In genomic region chrX:38770152-38770551, GRCh38 we compare ENCODE assay signal across 1 cellular context.
TF ChIP-seq lines count a peak whose summit lies in the region.

No MANE protein-coding gene starts in this region.

TF ChIP-seq in K562, 482 proteins besides CTCF, POLR2A, EP300 and RAD21 (continued from another document):
- TF ChIP-seq TRIM24 (IDR thresholded peaks at IDR 0.05): peak in 1 of 2 experiments; percentile 75; a peak in 3 of 4 replicates
- TF ChIP-seq SAFB2 (IDR thresholded peaks at IDR 0.05; ENCODE audit: borderline replicate concordance, low read depth, low read length, severe bottlenecking): no peak
- TF ChIP-seq MITF (IDR thresholded peaks at IDR 0.05): peak; percentile 53; the same call in 1 of the 2 replicates
- TF ChIP-seq ELF2 (CRISPR knock-in tag; IDR thresholded peaks at IDR 0.05): no peak
- no peak for TF ChIP-seq ZNF780A (CRISPR knock-in tag; IDR thresholded peaks at IDR 0.05)
- TF ChIP-seq POLR2B (IDR thresholded peaks at IDR 0.05; ENCODE audit: low read depth, partially characterized antibody): peak; percentile 26
- no peak for TF ChIP-seq ZBED1 (IDR thresholded peaks at IDR 0.05)
- TF ChIP-seq, protein P1, sequence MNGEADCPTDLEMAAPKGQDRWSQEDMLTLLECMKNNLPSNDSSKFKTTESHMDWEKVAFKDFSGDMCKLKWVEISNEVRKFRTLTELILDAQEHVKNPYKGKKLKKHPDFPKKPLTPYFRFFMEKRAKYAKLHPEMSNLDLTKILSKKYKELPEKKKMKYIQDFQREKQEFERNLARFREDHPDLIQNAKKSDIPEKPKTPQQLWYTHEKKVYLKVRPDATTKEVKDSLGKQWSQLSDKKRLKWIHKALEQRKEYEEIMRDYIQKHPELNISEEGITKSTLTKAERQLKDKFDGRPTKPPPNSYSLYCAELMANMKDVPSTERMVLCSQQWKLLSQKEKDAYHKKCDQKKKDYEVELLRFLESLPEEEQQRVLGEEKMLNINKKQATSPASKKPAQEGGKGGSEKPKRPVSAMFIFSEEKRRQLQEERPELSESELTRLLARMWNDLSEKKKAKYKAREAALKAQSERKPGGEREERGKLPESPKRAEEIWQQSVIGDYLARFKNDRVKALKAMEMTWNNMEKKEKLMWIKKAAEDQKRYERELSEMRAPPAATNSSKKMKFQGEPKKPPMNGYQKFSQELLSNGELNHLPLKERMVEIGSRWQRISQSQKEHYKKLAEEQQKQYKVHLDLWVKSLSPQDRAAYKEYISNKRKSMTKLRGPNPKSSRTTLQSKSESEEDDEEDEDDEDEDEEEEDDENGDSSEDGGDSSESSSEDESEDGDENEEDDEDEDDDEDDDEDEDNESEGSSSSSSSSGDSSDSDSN (IDR thresholded peaks at IDR 0.05; ENCODE audit: borderline replicate concordance in 1 of 2, low read depth in 2 of 2, low read length in 2 of 2): peak in 1 of 2 experiments; percentile 78; a peak in 1 of 4 replicates
- no peak for TF ChIP-seq RBM15 (IDR thresholded peaks at IDR 0.05; ENCODE audit: insufficient read depth, low read length)
- TF ChIP-seq GATAD2A (IDR thresholded peaks at IDR 0.05): no peak
- TF ChIP-seq, protein P2, sequence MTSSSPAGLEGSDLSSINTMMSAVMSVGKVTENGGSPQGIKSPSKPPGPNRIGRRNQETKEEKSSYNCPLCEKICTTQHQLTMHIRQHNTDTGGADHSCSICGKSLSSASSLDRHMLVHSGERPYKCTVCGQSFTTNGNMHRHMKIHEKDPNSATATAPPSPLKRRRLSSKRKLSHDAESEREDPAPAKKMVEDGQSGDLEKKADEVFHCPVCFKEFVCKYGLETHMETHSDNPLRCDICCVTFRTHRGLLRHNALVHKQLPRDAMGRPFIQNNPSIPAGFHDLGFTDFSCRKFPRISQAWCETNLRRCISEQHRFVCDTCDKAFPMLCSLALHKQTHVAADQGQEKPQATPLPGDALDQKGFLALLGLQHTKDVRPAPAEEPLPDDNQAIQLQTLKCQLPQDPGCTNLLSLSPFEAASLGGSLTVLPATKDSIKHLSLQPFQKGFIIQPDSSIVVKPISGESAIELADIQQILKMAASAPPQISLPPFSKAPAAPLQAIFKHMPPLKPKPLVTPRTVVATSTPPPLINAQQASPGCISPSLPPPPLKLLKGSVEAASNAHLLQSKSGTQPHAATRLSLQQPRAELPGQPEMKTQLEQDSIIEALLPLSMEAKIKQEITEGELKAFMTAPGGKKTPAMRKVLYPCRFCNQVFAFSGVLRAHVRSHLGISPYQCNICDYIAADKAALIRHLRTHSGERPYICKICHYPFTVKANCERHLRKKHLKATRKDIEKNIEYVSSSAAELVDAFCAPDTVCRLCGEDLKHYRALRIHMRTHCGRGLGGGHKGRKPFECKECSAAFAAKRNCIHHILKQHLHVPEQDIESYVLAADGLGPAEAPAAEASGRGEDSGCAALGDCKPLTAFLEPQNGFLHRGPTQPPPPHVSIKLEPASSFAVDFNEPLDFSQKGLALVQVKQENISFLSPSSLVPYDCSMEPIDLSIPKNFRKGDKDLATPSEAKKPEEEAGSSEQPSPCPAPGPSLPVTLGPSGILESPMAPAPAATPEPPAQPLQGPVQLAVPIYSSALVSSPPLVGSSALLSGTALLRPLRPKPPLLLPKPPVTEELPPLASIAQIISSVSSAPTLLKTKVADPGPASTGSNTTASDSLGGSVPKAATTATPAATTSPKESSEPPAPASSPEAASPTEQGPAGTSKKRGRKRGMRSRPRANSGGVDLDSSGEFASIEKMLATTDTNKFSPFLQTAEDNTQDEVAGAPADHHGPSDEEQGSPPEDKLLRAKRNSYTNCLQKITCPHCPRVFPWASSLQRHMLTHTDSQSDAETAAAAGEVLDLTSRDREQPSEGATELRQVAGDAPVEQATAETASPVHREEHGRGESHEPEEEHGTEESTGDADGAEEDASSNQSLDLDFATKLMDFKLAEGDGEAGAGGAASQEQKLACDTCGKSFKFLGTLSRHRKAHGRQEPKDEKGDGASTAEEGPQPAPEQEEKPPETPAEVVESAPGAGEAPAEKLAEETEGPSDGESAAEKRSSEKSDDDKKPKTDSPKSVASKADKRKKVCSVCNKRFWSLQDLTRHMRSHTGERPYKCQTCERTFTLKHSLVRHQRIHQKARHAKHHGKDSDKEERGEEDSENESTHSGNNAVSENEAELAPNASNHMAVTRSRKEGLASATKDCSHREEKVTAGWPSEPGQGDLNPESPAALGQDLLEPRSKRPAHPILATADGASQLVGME (CRISPR knock-in tag; IDR thresholded peaks at IDR 0.05): no peak
- 0 out of 2 replicates have a peak, but pooled peaks have one; percentile 26 for TF ChIP-seq ZEB2 (IDR thresholded peaks at IDR 0.05)
- TF ChIP-seq CCAR2 (IDR thresholded peaks at IDR 0.05; ENCODE audit: low read depth, low read length): no peak
- TF ChIP-seq MYC (IDR thresholded peaks at IDR 0.05; ENCODE audit: low read depth, low read length): peak; percentile 42; the same call in 1 of the 2 replicates
- no peak for TF ChIP-seq MYC (CRISPR knock-in tag; IDR thresholded peaks at IDR 0.05; ENCODE audit: borderline replicate concordance, low read depth)
- TF ChIP-seq ETV5 (CRISPR knock-in tag; IDR thresholded peaks at IDR 0.05; ENCODE audit: low read depth): peak; percentile 84
- no peak for TF ChIP-seq MED1 (CRISPR knock-in tag; IDR thresholded peaks at IDR 0.05; ENCODE audit: borderline replicate concordance)
- no peak for TF ChIP-seq MCM7 (IDR thresholded peaks at IDR 0.05)
- no peak for TF ChIP-seq BCOR (IDR thresholded peaks at IDR 0.05)
- TF ChIP-seq BRF2 (IDR thresholded peaks at IDR 0.05; ENCODE audit: borderline replicate concordance, insufficient read depth, insufficient read length): no peak
- TF ChIP-seq, protein P3, sequence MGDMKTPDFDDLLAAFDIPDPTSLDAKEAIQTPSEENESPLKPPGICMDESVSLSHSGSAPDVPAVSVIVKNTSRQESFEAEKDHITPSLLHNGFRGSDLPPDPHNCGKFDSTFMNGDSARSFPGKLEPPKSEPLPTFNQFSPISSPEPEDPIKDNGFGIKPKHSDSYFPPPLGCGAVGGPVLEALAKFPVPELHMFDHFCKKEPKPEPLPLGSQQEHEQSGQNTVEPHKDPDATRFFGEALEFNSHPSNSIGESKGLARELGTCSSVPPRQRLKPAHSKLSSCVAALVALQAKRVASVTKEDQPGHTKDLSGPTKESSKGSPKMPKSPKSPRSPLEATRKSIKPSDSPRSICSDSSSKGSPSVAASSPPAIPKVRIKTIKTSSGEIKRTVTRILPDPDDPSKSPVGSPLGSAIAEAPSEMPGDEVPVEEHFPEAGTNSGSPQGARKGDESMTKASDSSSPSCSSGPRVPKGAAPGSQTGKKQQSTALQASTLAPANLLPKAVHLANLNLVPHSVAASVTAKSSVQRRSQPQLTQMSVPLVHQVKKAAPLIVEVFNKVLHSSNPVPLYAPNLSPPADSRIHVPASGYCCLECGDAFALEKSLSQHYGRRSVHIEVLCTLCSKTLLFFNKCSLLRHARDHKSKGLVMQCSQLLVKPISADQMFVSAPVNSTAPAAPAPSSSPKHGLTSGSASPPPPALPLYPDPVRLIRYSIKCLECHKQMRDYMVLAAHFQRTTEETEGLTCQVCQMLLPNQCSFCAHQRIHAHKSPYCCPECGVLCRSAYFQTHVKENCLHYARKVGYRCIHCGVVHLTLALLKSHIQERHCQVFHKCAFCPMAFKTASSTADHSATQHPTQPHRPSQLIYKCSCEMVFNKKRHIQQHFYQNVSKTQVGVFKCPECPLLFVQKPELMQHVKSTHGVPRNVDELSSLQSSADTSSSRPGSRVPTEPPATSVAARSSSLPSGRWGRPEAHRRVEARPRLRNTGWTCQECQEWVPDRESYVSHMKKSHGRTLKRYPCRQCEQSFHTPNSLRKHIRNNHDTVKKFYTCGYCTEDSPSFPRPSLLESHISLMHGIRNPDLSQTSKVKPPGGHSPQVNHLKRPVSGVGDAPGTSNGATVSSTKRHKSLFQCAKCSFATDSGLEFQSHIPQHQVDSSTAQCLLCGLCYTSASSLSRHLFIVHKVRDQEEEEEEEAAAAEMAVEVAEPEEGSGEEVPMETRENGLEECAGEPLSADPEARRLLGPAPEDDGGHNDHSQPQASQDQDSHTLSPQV (IDR thresholded peaks at IDR 0.05): 0 out of 2 replicates have a peak, but pooled peaks have one; percentile 14
- TF ChIP-seq SMARCB1 (IDR thresholded peaks at IDR 0.05; ENCODE audit: insufficient read length, low read depth): no peak
- no peak for TF ChIP-seq PPARD (CRISPR knock-in tag; IDR thresholded peaks at IDR 0.05)
- TF ChIP-seq MAFK (IDR thresholded peaks at IDR 0.05; ENCODE audit: low read length): no peak
- no peak for TF ChIP-seq IRF2 (CRISPR knock-in tag; IDR thresholded peaks at IDR 0.05)
- TF ChIP-seq GTF2A2 (tag; IDR thresholded peaks at IDR 0.05): no peak
- TF ChIP-seq ATF1 (CRISPR knock-in tag; IDR thresholded peaks at IDR 0.05): no peak
- TF ChIP-seq ATF1 (tag; IDR thresholded peaks at IDR 0.05): no peak
- TF ChIP-seq POLR2G (IDR thresholded peaks at IDR 0.05; ENCODE audit: low read depth, low read length): no peak
- no peak for TF ChIP-seq HNRNPUL1 (IDR thresholded peaks at IDR 0.05; ENCODE audit: low read length)
